14 cellular contexts compared by ENCODE assay signal in genomic region chr17:65799869-65800268, GRCh38.
"Had no signal": no experiment of that assay in that cellular context is flagged by ENCODE, and none has a peak within 500 bp of the region (broad histone marks: within the 10 kb centered on the region; RNA-seq: fewer than 3 reads in every experiment).

No MANE protein-coding gene starts in this region.

- ATAC-seq: gastroesophageal sphincter, heart left ventricle, left lobe of liver, natural killer cell, pancreas, right lobe of liver, upper lobe of right lung had no signal

- H3K4me1 Mint-ChIP-seq: natural killer cell had no signal

- H3K27ac Mint-ChIP-seq: activated naive CD4-positive, alpha-beta T cell treated with anti-CD3 and anti-CD28 coated beads, Interleukin-2, amount 10 ng/mL, durations not matched to agents 7 days and 5 days; natural killer cell had no signal

- H3K4me3 Mint-ChIP-seq: activated naive CD4-positive, alpha-beta T cell treated with anti-CD3 and anti-CD28 coated beads, Interleukin-2, amount 10 ng/mL, durations not matched to agents 7 days and 5 days; natural killer cell had no signal

- H3K27me3 Mint-ChIP-seq: activated naive CD4-positive, alpha-beta T cell treated with anti-CD3 and anti-CD28 coated beads, Interleukin-2, amount 10 ng/mL, durations not matched to agents 7 days and 5 days had no signal

- H3K36me3 Mint-ChIP-seq: activated naive CD4-positive, alpha-beta T cell treated with anti-CD3 and anti-CD28 coated beads, Interleukin-2, amount 10 ng/mL, durations not matched to agents 7 days and 5 days had no signal

- DNase-seq: activated naive CD4-positive, alpha-beta T cell treated with anti-CD3 and anti-CD28 coated beads, Interleukin-2, amount 10 ng/mL, durations not matched to agents 7 days and 5 days; amniotic stem cell; dermis blood vessel endothelial cell; effector memory CD4-positive, alpha-beta T cell; heart left ventricle; kidney; natural killer cell; pancreas; right lobe of liver; small intestine; SW 1271; upper lobe of right lung had no signal
